Comparison of ENCODE assay signal across 1 cellular context in genomic region chr20:63284981-63285524, GRCh38.
A peak's percentile ranks its signal among the peaks of the same experiment; 100 is the strongest.
TF ChIP-seq lines count a peak whose summit lies in the region.

No MANE protein-coding gene starts in this region.

TF ChIP-seq in K562, 482 proteins besides CTCF, POLR2A, EP300 and RAD21:
- TF ChIP-seq POLR3G (IDR thresholded peaks at IDR 0.05; ENCODE audit: extremely low read depth, insufficient read length, insufficient replicate concordance), result no peak
- 0 out of 2 replicates have a peak, but pooled peaks have one; percentile 1 for TF ChIP-seq POLR2G (IDR thresholded peaks at IDR 0.05; ENCODE audit: low read depth, low read length)
